Comparison of ENCODE assay signal across 1 cellular context in genomic region chrX:15321447-15321846, GRCh38.
TF ChIP-seq lines count a peak whose summit lies in the region.

No MANE protein-coding gene starts in this region.

TF ChIP-seq in K562, 482 proteins besides CTCF, POLR2A, EP300 and RAD21 (continued from another document):
- TF ChIP-seq ETS1 (conservative IDR thresholded peaks at IDR 0.05; ENCODE audit: control insufficient read depth, low read depth, low read length) = no peak
- TF ChIP-seq SIN3B (IDR thresholded peaks at IDR 0.05; ENCODE audit: low read depth) = no peak
- TF ChIP-seq ZNF668 (CRISPR knock-in tag; IDR thresholded peaks at IDR 0.05) = no peak
- no peak for TF ChIP-seq PML (IDR thresholded peaks at IDR 0.05; ENCODE audit: low read length)
- TF ChIP-seq SMC3 (conservative IDR thresholded peaks at IDR 0.05; ENCODE audit: insufficient read depth, low read depth, low read length) = no peak
- peak; percentile 54; the same call in 1 of the 2 replicates for TF ChIP-seq SPI1 (IDR thresholded peaks at IDR 0.05; ENCODE audit: borderline replicate concordance, low read depth, low read length)
- no peak for TF ChIP-seq ZBTB12 (CRISPR knock-in tag; IDR thresholded peaks at IDR 0.05)
TF ChIP-seq in K562: peak in this region for 3.
